In the genomic region with DNA sequence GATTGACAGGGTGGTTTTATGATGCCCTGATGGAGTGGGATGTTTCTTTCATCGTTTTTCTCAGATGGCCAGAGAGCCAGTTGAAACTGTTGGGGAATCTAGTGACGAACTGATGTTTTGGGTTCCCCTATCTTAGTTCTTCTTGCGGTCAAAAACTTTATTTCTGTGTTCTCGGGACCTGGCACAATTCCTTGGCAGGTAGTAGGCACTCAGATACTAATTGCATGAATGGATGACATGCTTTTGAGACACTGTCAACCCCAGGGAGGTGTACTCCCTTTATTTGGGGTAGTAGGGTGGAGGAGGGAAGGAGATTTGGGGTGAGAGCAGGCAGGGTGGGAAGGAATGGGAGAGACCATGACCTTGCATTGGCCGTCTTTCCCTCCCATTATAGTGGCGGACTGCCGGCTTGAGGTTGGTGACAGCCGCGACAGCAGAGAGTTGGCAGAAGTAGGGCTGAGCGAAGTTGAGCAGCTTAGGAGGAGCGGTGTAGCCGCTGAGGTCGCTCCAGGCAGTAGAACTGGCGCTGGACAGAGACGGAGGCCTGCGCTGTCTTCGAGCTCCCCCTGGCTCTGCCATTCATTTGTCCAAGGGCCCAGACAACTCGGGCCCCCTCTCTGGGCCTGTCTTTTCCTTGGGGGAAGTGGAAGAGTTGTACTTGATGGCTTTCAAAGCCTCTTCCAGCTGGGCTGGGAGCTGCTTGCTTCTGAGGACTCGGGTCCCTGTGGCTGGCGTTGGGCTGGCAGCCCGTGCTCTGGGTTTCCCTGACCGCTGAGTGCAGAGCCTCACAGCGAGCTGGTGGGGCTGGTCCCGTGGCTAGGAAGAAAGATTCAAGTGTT, we compare ENCODE assay signal across 8 cellular contexts. TPM values are rescaled to one million over a fixed set of nuclear protein-coding genes. Genes with fewer than 3 reads are reported as not detected.
DNase-seq lines count a peak whose midpoint lies in the region; TF ChIP-seq lines count a peak whose summit lies in the region.

No MANE protein-coding gene starts in this region.

- H3K27ac ChIP-seq in KMS-11 (no peak overlapping the region), cardiac muscle cell (no peak overlapping the region), rectal smooth muscle tissue (ENCODE audit: low read depth, low read length) (no peak overlapping the region)

- H3K36me3 ChIP-seq in KMS-11 (ENCODE audit: insufficient read depth) (no peaks in the 10 kb centered on the region), cardiac muscle cell (no peaks in the 10 kb centered on the region), rectal smooth muscle tissue (ENCODE audit: control insufficient read depth, insufficient read depth, low read length) (no peaks in the 10 kb centered on the region)

- no peaks in the 10 kb centered on the region for H4K20me1 ChIP-seq in KMS-11 (ENCODE audit: insufficient read depth)

- H3K9me3 ChIP-seq in cardiac muscle cell (ENCODE audit: low read depth) = no peaks in the 10 kb centered on the region

- H3K4me1 Mint-ChIP-seq in activated T-cell treated with anti-CD3 and anti-CD28 coated beads, Interleukin-2, amount 50 U/mL, for 24 hours (ENCODE audit: low read depth) = peaks cover 71% of the 10 kb centered on the region

- H3K27me3 ChIP-seq in KMS-11 (ENCODE audit: insufficient read depth, low read depth) (no peaks in the 10 kb centered on the region; the same call in 1 of the 2 replicates), cardiac muscle cell (peaks cover 3% of the 10 kb centered on the region), rectal smooth muscle tissue (ENCODE audit: control insufficient read depth, insufficient read depth, low read length) (no peaks in the 10 kb centered on the region)

- H3K9me3 Mint-ChIP-seq in activated T-cell treated with anti-CD3 and anti-CD28 coated beads, Interleukin-2, amount 50 U/mL, for 24 hours = peaks cover 6% of the 10 kb centered on the region

- peaks cover 72% of the 10 kb centered on the region for H3K36me3 Mint-ChIP-seq in activated T-cell treated with anti-CD3 and anti-CD28 coated beads, Interleukin-2, amount 50 U/mL, for 24 hours (ENCODE audit: low read depth)

- TF ChIP-seq CTCF in AG09319 (IDR thresholded peaks at IDR 0.05; ENCODE audit: low read depth, low read length) (peak; percentile 14), KMS-11 (conservative IDR thresholded peaks at IDR 0.05; ENCODE audit: low read depth, low read length) (no peak), cardiac muscle cell (IDR thresholded peaks at IDR 0.05; ENCODE audit: low read depth, low read length) (peak; percentile 41)

- H3K4me3 ChIP-seq in KMS-11 (IDR thresholded peaks at IDR 0.05; ENCODE audit: insufficient read depth, low read depth, low read length) (peak overlapping the region; percentile 30), cardiac muscle cell (no peak overlapping the region), rectal smooth muscle tissue (ENCODE audit: low read length) (peak overlapping the region; percentile 48)

- H3K4me2 ChIP-seq in KMS-11 = peak overlapping the region; percentile 98

- H3K9ac ChIP-seq in KMS-11 (no peak overlapping the region), rectal smooth muscle tissue (ENCODE audit: low read length) (no peak overlapping the region)

- peak overlapping the region; percentile 93 for H3K27ac Mint-ChIP-seq in activated T-cell treated with anti-CD3 and anti-CD28 coated beads, Interleukin-2, amount 50 U/mL, for 24 hours

- H2AFZ ChIP-seq in KMS-11 (ENCODE audit: low read depth) = no peak overlapping the region

- H3K4me3 Mint-ChIP-seq in activated T-cell treated with anti-CD3 and anti-CD28 coated beads, Interleukin-2, amount 50 U/mL, for 24 hours = peak overlapping the region; percentile 88

- no peaks in the 10 kb centered on the region for H3K27me3 Mint-ChIP-seq in activated T-cell treated with anti-CD3 and anti-CD28 coated beads, Interleukin-2, amount 50 U/mL, for 24 hours

- peaks cover 57% of the 10 kb centered on the region for H3K79me2 ChIP-seq in KMS-11 (ENCODE audit: insufficient read depth, low read depth)

- DNase-seq in AG09319 (ENCODE audit: extremely low read depth, low read depth) = no peak
- DNase-seq in activated T-cell treated with anti-CD3 and anti-CD28 coated beads, Interleukin-2, amount 50 U/mL, for 24 hours = peak; percentile 62
- peak; percentile 42 to 60 for DNase-seq in cardiac muscle cell (ENCODE audit: low read depth in 1 of 2, low spot score in 1 of 2)
- DNase-seq in NCI-H2196 (lab: John Stamatoyannopoulos, UW; ENCODE audit: unreplicated experiment) = no peak
- no peak for DNase-seq in islet precursor cell
- DNase-seq in SKM-1 (lab: John Stamatoyannopoulos, UW; ENCODE audit: unreplicated experiment) = no peak

- H3K4me1 ChIP-seq in KMS-11 (ENCODE audit: low read depth, poor library complexity, severe bottlenecking) (peaks cover 40% of the 10 kb centered on the region), cardiac muscle cell (ENCODE audit: low read depth) (peaks cover 41% of the 10 kb centered on the region), rectal smooth muscle tissue (ENCODE audit: control insufficient read depth, insufficient read depth, low read length) (peaks cover 6% of the 10 kb centered on the region)

RNA-seq across cellular contexts. Expression of gene TET3, which starts 2.6 kb away (rescaled TPM):
- total RNA-seq in cardiac muscle cell = 9.1 and 10.2 TPM in 2 replicates
- polyA plus RNA-seq in cardiac muscle cell = 1.6 and 2.9 TPM in 2 replicates

Comparison
In these comparisons a context has a peak if more than half of its experiments do, and no peak if none do; other contexts are left out.
1. DNase-seq: peak in activated T-cell treated with anti-CD3 and anti-CD28 coated beads, Interleukin-2, amount 50 U/mL, for 24 hours (single experiment) and cardiac muscle cell (2 of 2); none in AG09319 (single experiment), NCI-H2196 (single experiment), islet precursor cell (single experiment) and SKM-1 (single experiment).